In the genomic region with DNA sequence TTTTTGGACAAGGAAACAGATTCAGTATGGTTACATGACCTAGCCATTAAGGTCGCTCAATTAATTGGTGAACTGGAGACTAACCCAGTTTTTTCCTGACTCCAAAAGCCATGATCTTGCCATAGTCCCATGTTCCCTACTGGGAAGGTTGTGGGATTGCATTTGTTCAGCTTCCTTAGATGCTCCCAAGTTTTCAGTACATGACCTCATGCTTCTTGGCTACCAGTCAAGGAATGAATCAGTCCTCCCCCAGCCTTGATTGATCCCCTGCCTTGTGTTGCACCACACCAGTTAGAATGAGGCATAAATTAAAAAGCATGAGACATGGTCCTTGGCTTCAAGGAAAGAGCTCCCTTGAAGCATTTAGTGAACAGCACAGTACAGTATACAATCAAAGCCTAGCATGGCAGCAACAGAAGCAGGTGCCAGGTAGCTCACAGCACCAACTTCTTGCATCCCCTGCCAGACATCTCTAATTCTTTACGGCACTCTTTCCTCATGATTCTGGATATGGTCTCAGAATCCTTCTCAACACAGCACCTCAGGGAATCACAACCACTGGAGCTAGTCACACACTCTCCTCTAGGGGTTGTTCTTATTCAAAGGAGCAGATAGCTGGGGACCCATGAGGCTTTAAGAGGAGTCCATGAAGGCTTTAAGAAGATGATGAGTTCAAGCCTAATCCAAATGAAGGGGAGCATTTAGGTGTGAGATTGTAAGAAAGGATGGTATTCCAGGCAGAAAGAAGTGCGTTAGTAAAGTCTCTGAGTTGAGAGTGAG, we compare ENCODE assay signal across 10 cellular contexts.
DNase-seq lines count a peak whose midpoint lies in the region; ATAC-seq and TF ChIP-seq lines count a peak whose summit lies in the region.
"Had no signal": no experiment of that assay in that cellular context is flagged by ENCODE, and none has a peak within 500 bp of the region (broad histone marks: within the 10 kb centered on the region; RNA-seq: fewer than 3 reads in every experiment).

No MANE protein-coding gene starts in this region.

- no peak for TF ChIP-seq CTCF in omental fat pad (IDR thresholded peaks at IDR 0.05)

- in situ Hi-C loops in Caki2 (cut with HindIII; ENCODE audit: low pct_unique_long_range_greater_than_20kb, low sequenced_read_pairs), result no loop called here

- ATAC-seq in SK-N-SH treated with all-trans-retinoic acid at 6 μM for 48 hours (peak; percentile 80), omental fat pad (ENCODE audit: low FRiP score) (peak; percentile 89)
- no peak for ATAC-seq in stimulated activated effector memory CD8-positive, alpha-beta T cell treated with anti-CD3 and anti-CD28 coated beads, Interleukin-12 subunit alpha, Interleukin-12 subunit beta, amount 100 ng/mL, for 72 hours

- H3K4me3 Mint-ChIP-seq in stimulated activated effector memory CD8-positive, alpha-beta T cell treated with anti-CD3 and anti-CD28 coated beads, Interleukin-12 subunit alpha, Interleukin-12 subunit beta, amount 100 ng/mL, for 72 hours, result no peak overlapping the region

- peak; percentile 13 for DNase-seq in Caki2 (ENCODE audit: low read depth)
- peak; percentile 97 for DNase-seq in fibroblast of peridontal ligament (ENCODE audit: extremely low read depth)
- DNase-seq in omental fat pad (ENCODE audit: low spot score), result no peak
- no peak for DNase-seq in stimulated activated effector memory CD8-positive, alpha-beta T cell treated with anti-CD3 and anti-CD28 coated beads, Interleukin-12 subunit alpha, Interleukin-12 subunit beta, amount 100 ng/mL, for 72 hours (ENCODE audit: low spot score in 2 of 2)
- no peak for DNase-seq in activated T-cell treated with anti-CD3 and anti-CD28 coated beads, Interleukin-2, amount 50 U/mL, for 48 hours
- DNase-seq in NCI-H2029 treated with DMSO at 0.1 percent for 48 hours (lab: John Stamatoyannopoulos, UW), result no peak
- no peak for DNase-seq in HUDEP-2 (lab: John Stamatoyannopoulos, UW; ENCODE audit: unreplicated experiment in 76 of 76)
- DNase-seq: cortex of kidney, T-helper 2 cell had no signal

- H3K36me3 Mint-ChIP-seq in stimulated activated effector memory CD8-positive, alpha-beta T cell treated with anti-CD3 and anti-CD28 coated beads, Interleukin-12 subunit alpha, Interleukin-12 subunit beta, amount 100 ng/mL, for 72 hours, result no peaks in the 10 kb centered on the region

- no peaks in the 10 kb centered on the region for H3K4me1 Mint-ChIP-seq in stimulated activated effector memory CD8-positive, alpha-beta T cell treated with anti-CD3 and anti-CD28 coated beads, Interleukin-12 subunit alpha, Interleukin-12 subunit beta, amount 100 ng/mL, for 72 hours

- H3K9me3 Mint-ChIP-seq in stimulated activated effector memory CD8-positive, alpha-beta T cell treated with anti-CD3 and anti-CD28 coated beads, Interleukin-12 subunit alpha, Interleukin-12 subunit beta, amount 100 ng/mL, for 72 hours, result no peaks in the 10 kb centered on the region

- H3K27ac Mint-ChIP-seq in stimulated activated effector memory CD8-positive, alpha-beta T cell treated with anti-CD3 and anti-CD28 coated beads, Interleukin-12 subunit alpha, Interleukin-12 subunit beta, amount 100 ng/mL, for 72 hours, result no peak overlapping the region

TF ChIP-seq in SK-N-SH treated with all-trans-retinoic acid at 6 μM for 48 hours, 23 proteins besides CTCF, POLR2A, EP300 and RAD21:
- TF ChIP-seq, protein P1, sequence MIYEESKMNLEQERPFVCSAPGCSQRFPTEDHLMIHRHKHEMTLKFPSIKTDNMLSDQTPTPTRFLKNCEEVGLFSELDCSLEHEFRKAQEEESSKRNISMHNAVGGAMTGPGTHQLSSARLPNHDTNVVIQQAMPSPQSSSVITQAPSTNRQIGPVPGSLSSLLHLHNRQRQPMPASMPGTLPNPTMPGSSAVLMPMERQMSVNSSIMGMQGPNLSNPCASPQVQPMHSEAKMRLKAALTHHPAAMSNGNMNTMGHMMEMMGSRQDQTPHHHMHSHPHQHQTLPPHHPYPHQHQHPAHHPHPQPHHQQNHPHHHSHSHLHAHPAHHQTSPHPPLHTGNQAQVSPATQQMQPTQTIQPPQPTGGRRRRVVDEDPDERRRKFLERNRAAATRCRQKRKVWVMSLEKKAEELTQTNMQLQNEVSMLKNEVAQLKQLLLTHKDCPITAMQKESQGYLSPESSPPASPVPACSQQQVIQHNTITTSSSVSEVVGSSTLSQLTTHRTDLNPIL (CRISPR knock-in tag; IDR thresholded peaks at IDR 0.05; ENCODE audit: low read depth), result peak; percentile 92
- TF ChIP-seq SNAI2 (CRISPR knock-in tag; IDR thresholded peaks at IDR 0.05), result 0 out of 2 replicates have a peak, but pooled peaks have one; percentile 45
- TF ChIP-seq, protein P2, sequence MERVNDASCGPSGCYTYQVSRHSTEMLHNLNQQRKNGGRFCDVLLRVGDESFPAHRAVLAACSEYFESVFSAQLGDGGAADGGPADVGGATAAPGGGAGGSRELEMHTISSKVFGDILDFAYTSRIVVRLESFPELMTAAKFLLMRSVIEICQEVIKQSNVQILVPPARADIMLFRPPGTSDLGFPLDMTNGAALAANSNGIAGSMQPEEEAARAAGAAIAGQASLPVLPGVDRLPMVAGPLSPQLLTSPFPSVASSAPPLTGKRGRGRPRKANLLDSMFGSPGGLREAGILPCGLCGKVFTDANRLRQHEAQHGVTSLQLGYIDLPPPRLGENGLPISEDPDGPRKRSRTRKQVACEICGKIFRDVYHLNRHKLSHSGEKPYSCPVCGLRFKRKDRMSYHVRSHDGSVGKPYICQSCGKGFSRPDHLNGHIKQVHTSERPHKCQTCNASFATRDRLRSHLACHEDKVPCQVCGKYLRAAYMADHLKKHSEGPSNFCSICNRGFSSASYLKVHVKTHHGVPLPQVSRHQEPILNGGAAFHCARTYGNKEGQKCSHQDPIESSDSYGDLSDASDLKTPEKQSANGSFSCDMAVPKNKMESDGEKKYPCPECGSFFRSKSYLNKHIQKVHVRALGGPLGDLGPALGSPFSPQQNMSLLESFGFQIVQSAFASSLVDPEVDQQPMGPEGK (CRISPR knock-in tag; IDR thresholded peaks at IDR 0.05; ENCODE audit: borderline replicate concordance), result peak; percentile 85; the same call in 1 of the 2 replicates
- no peak for TF ChIP-seq ZNF70 (CRISPR knock-in tag; IDR thresholded peaks at IDR 0.05)
- TF ChIP-seq OSR1 (CRISPR knock-in tag; IDR thresholded peaks at IDR 0.05), result no peak
- TF ChIP-seq ISL1 (CRISPR knock-in tag; IDR thresholded peaks at IDR 0.05), result peak; percentile 75
- 0 out of 2 replicates have a peak, but pooled peaks have one; percentile 30 for TF ChIP-seq CSDC2 (CRISPR knock-in tag; IDR thresholded peaks at IDR 0.05)

Comparison
In these comparisons a context has a peak if more than half of its experiments do, and no peak if none do; other contexts are left out.
1. DNase-seq: peak in Caki2 (single experiment) and fibroblast of peridontal ligament (single experiment); none in omental fat pad (single experiment), stimulated activated effector memory CD8-positive, alpha-beta T cell treated with anti-CD3 and anti-CD28 coated beads, Interleukin-12 subunit alpha, Interleukin-12 subunit beta, amount 100 ng/mL, for 72 hours (0 of 2), activated T-cell treated with anti-CD3 and anti-CD28 coated beads, Interleukin-2, amount 50 U/mL, for 48 hours (0 of 2), NCI-H2029 treated with DMSO at 0.1 percent for 48 hours (single experiment) and HUDEP-2 (0 of 76).